ENCODE assay signal across 35 cellular contexts in genomic region chr2:31529256-31529655, GRCh38. TPM values are rescaled to one million over a fixed set of nuclear protein-coding genes. Genes with fewer than 3 reads are reported as not detected.
"Had no signal": no experiment of that assay in that cellular context is flagged by ENCODE, and none has a peak within 500 bp of the region (broad histone marks: within the 10 kb centered on the region; RNA-seq: fewer than 3 reads in every experiment).

No MANE protein-coding gene starts in this region.

- H3K4me1 Mint-ChIP-seq: activated B cell treated with CpG ODN at 0.5 μM for 24 hours; activated T-helper 17 cell treated with anti-CD3 and anti-CD28 coated beads, Interleukin-2, amount 50 U/mL, for 72 hours; central memory CD8-positive, alpha-beta T cell; endodermal cell; T-helper 17 cell had no signal

- H3K27ac Mint-ChIP-seq: activated B cell treated with CpG ODN at 0.5 μM for 24 hours; activated CD8-positive, alpha-beta T cell treated with anti-CD3 and anti-CD28 coated beads for 36 hours; activated naive CD8-positive, alpha-beta T cell; activated T-helper 17 cell treated with anti-CD3 and anti-CD28 coated beads, Interleukin-2, amount 50 U/mL, for 72 hours; dendritic cell treated with granulocyte-macrophage colony-stimulating factor and Interleukin-4, amounts not matched to agents 40 ng/mL and 50 ng/mL, for 4 days; endodermal cell; T-helper 17 cell; T-helper 2 cell treated with Interferon-gamma antibody and Interleukin-4, amounts not matched to agents 5 μg/mL and 100 μg/mL, for 36 hours had no signal

- ATAC-seq: activated CD4-positive, CD25-positive, alpha-beta regulatory T cell treated with anti-CD3 and anti-CD28 coated beads, Interleukin-2, amount 50 U/mL, for 24 hours; activated CD8-positive, alpha-beta T cell treated with anti-CD3 and anti-CD28 coated beads for 36 hours; activated T-cell treated with anti-CD3 and anti-CD28 coated beads, Interleukin-2, amount 50 U/mL, for 4 hours; activated T-helper 17 cell treated with anti-CD3 and anti-CD28 coated beads, Interleukin-2, amount 50 U/mL, for 72 hours; esophagus mucosa; T-helper 17 cell had no signal

- H3K27me3 ChIP-seq: brain microvascular endothelial cell had no signal

- H3K27ac ChIP-seq: brain microvascular endothelial cell, coronary artery, dorsolateral prefrontal cortex, WERI-Rb-1 had no signal

- H3K9me3 Mint-ChIP-seq: activated B cell treated with CpG ODN at 0.5 μM for 24 hours; activated CD8-positive, alpha-beta T cell treated with anti-CD3 and anti-CD28 coated beads for 36 hours; activated T-cell treated with anti-CD3 and anti-CD28 coated beads, Interleukin-2, amount 50 U/mL, for 4 hours; activated T-helper 17 cell treated with anti-CD3 and anti-CD28 coated beads, Interleukin-2, amount 50 U/mL, for 72 hours; central memory CD8-positive, alpha-beta T cell; dendritic cell treated with granulocyte-macrophage colony-stimulating factor and Interleukin-4, amounts not matched to agents 40 ng/mL and 50 ng/mL, for 4 days; endodermal cell; T-helper 2 cell treated with Interferon-gamma antibody and Interleukin-4, amounts not matched to agents 5 μg/mL and 100 μg/mL, for 36 hours had no signal

- H3K36me3 Mint-ChIP-seq: activated naive CD8-positive, alpha-beta T cell had no signal

- H3K36me3 ChIP-seq: brain microvascular endothelial cell, WERI-Rb-1 had no signal

- H3K4me3 Mint-ChIP-seq: activated B cell treated with CpG ODN at 0.5 μM for 24 hours; activated CD8-positive, alpha-beta T cell treated with anti-CD3 and anti-CD28 coated beads for 36 hours; activated naive CD8-positive, alpha-beta T cell; activated T-cell treated with anti-CD3 and anti-CD28 coated beads, Interleukin-2, amount 50 U/mL, for 4 hours; activated T-helper 17 cell treated with anti-CD3 and anti-CD28 coated beads, Interleukin-2, amount 50 U/mL, for 72 hours; central memory CD8-positive, alpha-beta T cell; dendritic cell treated with granulocyte-macrophage colony-stimulating factor and Interleukin-4, amounts not matched to agents 40 ng/mL and 50 ng/mL, for 4 days; endodermal cell; T-helper 17 cell; T-helper 2 cell treated with Interferon-gamma antibody and Interleukin-4, amounts not matched to agents 5 μg/mL and 100 μg/mL, for 36 hours had no signal

- DNase-seq: activated B cell treated with CpG ODN at 0.5 μM for 24 hours; activated CD4-positive, alpha-beta T cell treated with anti-CD3 and anti-CD28 coated beads for 48 hours; activated CD4-positive, alpha-beta T cell treated with anti-CD3 and anti-CD28 coated beads, Interleukin-2, amount 50 U/mL, for 1 hour; activated CD4-positive, alpha-beta T cell treated with anti-CD3 and anti-CD28 coated beads, Interleukin-2, amount 50 U/mL, for 48 hours; activated CD8-positive, alpha-beta memory T cell treated with anti-CD3 and anti-CD28 coated beads for 24 hours; activated CD8-positive, alpha-beta T cell treated with anti-CD3 and anti-CD28 coated beads for 36 hours; activated effector memory CD4-positive, alpha-beta T cell treated with Interleukin-2 at 50 U/mL for 16 hours; activated gamma-delta T cell treated with Interleukin-2 at 50 U/mL for 16 hours; activated naive CD4-positive, alpha-beta T cell treated with anti-CD3 and anti-CD28 coated beads, Interleukin-2, amount 50 U/mL, for 16 hours; activated naive CD4-positive, alpha-beta T cell treated with Interleukin-2 at 50 U/mL for 16 hours; activated T-cell treated with anti-CD3 and anti-CD28 coated beads, Interleukin-2, amount 50 U/mL, for 4 hours; amniotic stem cell; anterior cingulate cortex; brain microvascular endothelial cell; dorsolateral prefrontal cortex; effector memory CD4-positive, alpha-beta T cell; endodermal cell; foreskin fibroblast; head of caudate nucleus; T-helper 17 cell; T1000; WERI-Rb-1 had no signal

- H3K4me3 ChIP-seq: coronary artery, dorsolateral prefrontal cortex had no signal

RNA-seq across cellular contexts. Expression of gene SRD5A2, which starts 51.5 kb away (rescaled TPM):
- total RNA-seq: activated B cell treated with CpG ODN at 0.5 μM for 24 hours; activated CD8-positive, alpha-beta T cell treated with anti-CD3 and anti-CD28 coated beads for 36 hours; activated T-cell treated with anti-CD3 and anti-CD28 coated beads, Interleukin-2, amount 50 U/mL, for 4 hours; activated T-helper 17 cell treated with anti-CD3 and anti-CD28 coated beads, Interleukin-2, amount 50 U/mL, for 72 hours; astrocyte; bronchial epithelial cell; cardiac septum; epithelial cell of proximal tubule; esophagus mucosa; frontal cortex; T-helper 17 cell had no signal
